In the genomic region with DNA sequence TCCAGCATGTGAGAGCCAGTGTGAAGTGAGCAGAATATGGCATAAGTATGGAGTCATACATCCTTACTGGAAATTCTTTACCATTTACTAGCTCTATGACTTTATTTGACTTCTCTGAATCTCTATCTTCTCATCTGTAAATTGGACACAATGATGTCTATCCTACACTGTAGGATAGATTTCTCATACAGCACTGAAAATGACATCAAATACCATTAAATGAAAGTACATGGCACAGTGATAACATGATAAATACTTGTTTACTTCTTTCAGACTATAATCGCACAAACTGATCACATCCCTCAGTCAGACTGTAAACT, we compare ENCODE assay signal across 2 cellular contexts.
TF ChIP-seq lines count a peak whose summit lies in the region.

No MANE protein-coding gene starts in this region.

TF ChIP-seq in A549, 52 proteins besides CTCF, POLR2A, EP300 and RAD21:
- no peak for TF ChIP-seq CHD2 (IDR thresholded peaks at IDR 0.05; ENCODE audit: low read length, partially characterized antibody)
- no peak for TF ChIP-seq ZC3H11A (IDR thresholded peaks at IDR 0.05)
- no peak for TF ChIP-seq TP53 (CRISPR knock-in tag; IDR thresholded peaks at IDR 0.05)
- TF ChIP-seq SMC3 (IDR thresholded peaks at IDR 0.05) = no peak
- TF ChIP-seq FOSL2 (IDR thresholded peaks at IDR 0.05) = no peak
- no peak for TF ChIP-seq FOSL2 (CRISPR knock-in tag; IDR thresholded peaks at IDR 0.05)
- TF ChIP-seq TFCP2L1 (CRISPR knock-in tag; IDR thresholded peaks at IDR 0.05) = no peak
- no peak for TF ChIP-seq EHMT2 (IDR thresholded peaks at IDR 0.05; ENCODE audit: low read depth)
- no peak for TF ChIP-seq MAZ (IDR thresholded peaks at IDR 0.05; ENCODE audit: borderline replicate concordance, low read depth, low read length)
- TF ChIP-seq ZFP36 (IDR thresholded peaks at IDR 0.05; ENCODE audit: borderline replicate concordance, partially characterized antibody) = no peak
- no peak for TF ChIP-seq CBX8 (IDR thresholded peaks at IDR 0.05)
- no peak for TF ChIP-seq PHF8 (IDR thresholded peaks at IDR 0.05; ENCODE audit: borderline replicate concordance, low read depth)
- no peak for TF ChIP-seq EHF (CRISPR knock-in tag; IDR thresholded peaks at IDR 0.05)
- TF ChIP-seq, protein P1, sequence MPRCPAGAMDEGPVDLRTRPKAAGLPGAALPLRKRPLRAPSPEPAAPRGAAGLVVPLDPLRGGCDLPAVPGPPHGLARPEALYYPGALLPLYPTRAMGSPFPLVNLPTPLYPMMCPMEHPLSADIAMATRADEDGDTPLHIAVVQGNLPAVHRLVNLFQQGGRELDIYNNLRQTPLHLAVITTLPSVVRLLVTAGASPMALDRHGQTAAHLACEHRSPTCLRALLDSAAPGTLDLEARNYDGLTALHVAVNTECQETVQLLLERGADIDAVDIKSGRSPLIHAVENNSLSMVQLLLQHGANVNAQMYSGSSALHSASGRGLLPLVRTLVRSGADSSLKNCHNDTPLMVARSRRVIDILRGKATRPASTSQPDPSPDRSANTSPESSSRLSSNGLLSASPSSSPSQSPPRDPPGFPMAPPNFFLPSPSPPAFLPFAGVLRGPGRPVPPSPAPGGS (IDR thresholded peaks at IDR 0.05) = no peak

TF ChIP-seq in IMR-90, 13 proteins besides CTCF, POLR2A, EP300 and RAD21:
- 0 out of 2 replicates have a peak, but pooled peaks have one; percentile 5 for TF ChIP-seq USF2 (IDR thresholded peaks at IDR 0.05; ENCODE audit: low read depth, low read length)
- TF ChIP-seq CEBPB (IDR thresholded peaks at IDR 0.05; ENCODE audit: low read depth, low read length) = no peak
- no peak for TF ChIP-seq NFE2L2 (IDR thresholded peaks at IDR 0.05; ENCODE audit: low read depth, low read length)
- TF ChIP-seq RFX5 (IDR thresholded peaks at IDR 0.05; ENCODE audit: low read depth, low read length) = no peak
- no peak for TF ChIP-seq SMC3 (IDR thresholded peaks at IDR 0.05; ENCODE audit: low read depth, low read length)
- peak; percentile 51; the same call in 1 of the 2 replicates for TF ChIP-seq BHLHE40 (IDR thresholded peaks at IDR 0.05; ENCODE audit: low read depth, low read length)
- TF ChIP-seq MXI1 (IDR thresholded peaks at IDR 0.05; ENCODE audit: borderline replicate concordance, low read depth, low read length) = no peak
- TF ChIP-seq RCOR1 (IDR thresholded peaks at IDR 0.05; ENCODE audit: insufficient replicate concordance, low read length) = peak; percentile 91
